Comparison of ENCODE assay signal across 1 cellular context in the genomic region with DNA sequence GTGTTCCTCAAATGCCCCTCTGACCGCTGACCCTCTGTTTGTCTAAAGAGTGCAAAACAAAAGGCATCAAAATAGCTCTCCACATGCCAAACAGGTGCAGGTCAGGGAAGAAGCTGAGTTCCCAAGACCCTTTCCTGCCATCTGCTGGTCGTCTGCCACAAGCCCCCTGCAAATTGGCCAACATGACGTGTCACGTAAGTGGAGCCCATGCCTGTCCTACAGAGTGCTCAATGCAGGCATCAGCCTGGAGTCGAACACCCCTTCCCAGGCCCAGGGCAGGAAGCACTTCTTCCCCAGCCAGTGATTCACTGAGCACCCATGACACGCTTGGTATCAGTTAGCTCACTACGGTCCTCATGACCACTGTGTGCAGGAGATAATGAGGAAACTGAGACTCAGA.
TF ChIP-seq lines count a peak whose summit lies in the region.

No MANE protein-coding gene starts in this region.

TF ChIP-seq in HepG2, 621 proteins besides CTCF, POLR2A, EP300 and RAD21 (continued from another document):
- TF ChIP-seq, protein P1, sequence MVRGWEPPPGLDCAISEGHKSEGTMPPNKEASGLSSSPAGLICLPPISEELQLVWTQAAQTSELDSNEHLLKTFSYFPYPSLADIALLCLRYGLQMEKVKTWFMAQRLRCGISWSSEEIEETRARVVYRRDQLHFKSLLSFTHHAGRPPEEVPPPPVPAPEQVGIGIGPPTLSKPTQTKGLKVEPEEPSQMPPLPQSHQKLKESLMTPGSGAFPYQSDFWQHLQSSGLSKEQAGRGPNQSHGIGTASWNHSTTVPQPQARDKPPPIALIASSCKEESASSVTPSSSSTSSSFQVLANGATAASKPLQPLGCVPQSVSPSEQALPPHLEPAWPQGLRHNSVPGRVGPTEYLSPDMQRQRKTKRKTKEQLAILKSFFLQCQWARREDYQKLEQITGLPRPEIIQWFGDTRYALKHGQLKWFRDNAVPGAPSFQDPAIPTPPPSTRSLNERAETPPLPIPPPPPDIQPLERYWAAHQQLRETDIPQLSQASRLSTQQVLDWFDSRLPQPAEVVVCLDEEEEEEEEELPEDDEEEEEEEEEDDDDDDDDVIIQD (CRISPR knock-in tag; IDR thresholded peaks at IDR 0.05; ENCODE audit: low read depth): no peak
- TF ChIP-seq NFE2L2 (IDR thresholded peaks at IDR 0.05; ENCODE audit: low read length): no peak
- TF ChIP-seq, protein P2, sequence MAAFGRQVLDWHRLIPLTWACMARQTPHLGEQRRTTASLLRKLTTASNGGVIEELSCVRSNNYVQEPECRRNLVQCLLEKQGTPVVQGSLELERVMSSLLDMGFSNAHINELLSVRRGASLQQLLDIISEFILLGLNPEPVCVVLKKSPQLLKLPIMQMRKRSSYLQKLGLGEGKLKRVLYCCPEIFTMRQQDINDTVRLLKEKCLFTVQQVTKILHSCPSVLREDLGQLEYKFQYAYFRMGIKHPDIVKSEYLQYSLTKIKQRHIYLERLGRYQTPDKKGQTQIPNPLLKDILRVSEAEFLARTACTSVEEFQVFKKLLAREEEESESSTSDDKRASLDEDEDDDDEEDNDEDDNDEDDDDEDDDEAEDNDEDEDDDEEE (CRISPR knock-in tag; IDR thresholded peaks at IDR 0.05): no peak
- TF ChIP-seq PLRG1 (conservative IDR thresholded peaks at IDR 0.05): no peak
- TF ChIP-seq KMT2B (CRISPR knock-in tag; IDR thresholded peaks at IDR 0.05): no peak
- peak; percentile 56; the same call in 1 of the 2 replicates for TF ChIP-seq SMC3 (IDR thresholded peaks at IDR 0.05; ENCODE audit: low read length)
- TF ChIP-seq, protein P3, sequence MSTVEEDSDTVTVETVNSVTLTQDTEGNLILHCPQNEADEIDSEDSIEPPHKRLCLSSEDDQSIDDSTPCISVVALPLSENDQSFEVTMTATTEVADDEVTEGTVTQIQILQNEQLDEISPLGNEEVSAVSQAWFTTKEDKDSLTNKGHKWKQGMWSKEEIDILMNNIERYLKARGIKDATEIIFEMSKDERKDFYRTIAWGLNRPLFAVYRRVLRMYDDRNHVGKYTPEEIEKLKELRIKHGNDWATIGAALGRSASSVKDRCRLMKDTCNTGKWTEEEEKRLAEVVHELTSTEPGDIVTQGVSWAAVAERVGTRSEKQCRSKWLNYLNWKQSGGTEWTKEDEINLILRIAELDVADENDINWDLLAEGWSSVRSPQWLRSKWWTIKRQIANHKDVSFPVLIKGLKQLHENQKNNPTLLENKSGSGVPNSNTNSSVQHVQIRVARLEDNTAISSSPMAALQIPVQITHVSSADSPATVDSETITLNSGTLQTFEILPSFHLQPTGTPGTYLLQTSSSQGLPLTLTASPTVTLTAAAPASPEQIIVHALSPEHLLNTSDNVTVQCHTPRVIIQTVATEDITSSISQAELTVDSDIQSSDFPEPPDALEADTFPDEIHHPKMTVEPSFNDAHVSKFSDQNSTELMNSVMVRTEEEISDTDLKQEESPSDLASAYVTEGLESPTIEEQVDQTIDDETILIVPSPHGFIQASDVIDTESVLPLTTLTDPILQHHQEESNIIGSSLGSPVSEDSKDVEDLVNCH (CRISPR knock-in tag; IDR thresholded peaks at IDR 0.05): no peak
- TF ChIP-seq, protein P4, sequence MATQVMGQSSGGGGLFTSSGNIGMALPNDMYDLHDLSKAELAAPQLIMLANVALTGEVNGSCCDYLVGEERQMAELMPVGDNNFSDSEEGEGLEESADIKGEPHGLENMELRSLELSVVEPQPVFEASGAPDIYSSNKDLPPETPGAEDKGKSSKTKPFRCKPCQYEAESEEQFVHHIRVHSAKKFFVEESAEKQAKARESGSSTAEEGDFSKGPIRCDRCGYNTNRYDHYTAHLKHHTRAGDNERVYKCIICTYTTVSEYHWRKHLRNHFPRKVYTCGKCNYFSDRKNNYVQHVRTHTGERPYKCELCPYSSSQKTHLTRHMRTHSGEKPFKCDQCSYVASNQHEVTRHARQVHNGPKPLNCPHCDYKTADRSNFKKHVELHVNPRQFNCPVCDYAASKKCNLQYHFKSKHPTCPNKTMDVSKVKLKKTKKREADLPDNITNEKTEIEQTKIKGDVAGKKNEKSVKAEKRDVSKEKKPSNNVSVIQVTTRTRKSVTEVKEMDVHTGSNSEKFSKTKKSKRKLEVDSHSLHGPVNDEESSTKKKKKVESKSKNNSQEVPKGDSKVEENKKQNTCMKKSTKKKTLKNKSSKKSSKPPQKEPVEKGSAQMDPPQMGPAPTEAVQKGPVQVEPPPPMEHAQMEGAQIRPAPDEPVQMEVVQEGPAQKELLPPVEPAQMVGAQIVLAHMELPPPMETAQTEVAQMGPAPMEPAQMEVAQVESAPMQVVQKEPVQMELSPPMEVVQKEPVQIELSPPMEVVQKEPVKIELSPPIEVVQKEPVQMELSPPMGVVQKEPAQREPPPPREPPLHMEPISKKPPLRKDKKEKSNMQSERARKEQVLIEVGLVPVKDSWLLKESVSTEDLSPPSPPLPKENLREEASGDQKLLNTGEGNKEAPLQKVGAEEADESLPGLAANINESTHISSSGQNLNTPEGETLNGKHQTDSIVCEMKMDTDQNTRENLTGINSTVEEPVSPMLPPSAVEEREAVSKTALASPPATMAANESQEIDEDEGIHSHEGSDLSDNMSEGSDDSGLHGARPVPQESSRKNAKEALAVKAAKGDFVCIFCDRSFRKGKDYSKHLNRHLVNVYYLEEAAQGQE (IDR thresholded peaks at IDR 0.05; ENCODE audit: borderline replicate concordance in 1 of 2, low read depth in 1 of 2, low read length in 2 of 2): no peak
- TF ChIP-seq SALL1 (CRISPR knock-in tag; IDR thresholded peaks at IDR 0.05): peak; percentile 32; the same call in 1 of the 2 replicates
- TF ChIP-seq IKZF4 (CRISPR knock-in tag; IDR thresholded peaks at IDR 0.05; ENCODE audit: borderline replicate concordance, low read depth, not compliant biosample characterization): no peak
- TF ChIP-seq, protein P5, sequence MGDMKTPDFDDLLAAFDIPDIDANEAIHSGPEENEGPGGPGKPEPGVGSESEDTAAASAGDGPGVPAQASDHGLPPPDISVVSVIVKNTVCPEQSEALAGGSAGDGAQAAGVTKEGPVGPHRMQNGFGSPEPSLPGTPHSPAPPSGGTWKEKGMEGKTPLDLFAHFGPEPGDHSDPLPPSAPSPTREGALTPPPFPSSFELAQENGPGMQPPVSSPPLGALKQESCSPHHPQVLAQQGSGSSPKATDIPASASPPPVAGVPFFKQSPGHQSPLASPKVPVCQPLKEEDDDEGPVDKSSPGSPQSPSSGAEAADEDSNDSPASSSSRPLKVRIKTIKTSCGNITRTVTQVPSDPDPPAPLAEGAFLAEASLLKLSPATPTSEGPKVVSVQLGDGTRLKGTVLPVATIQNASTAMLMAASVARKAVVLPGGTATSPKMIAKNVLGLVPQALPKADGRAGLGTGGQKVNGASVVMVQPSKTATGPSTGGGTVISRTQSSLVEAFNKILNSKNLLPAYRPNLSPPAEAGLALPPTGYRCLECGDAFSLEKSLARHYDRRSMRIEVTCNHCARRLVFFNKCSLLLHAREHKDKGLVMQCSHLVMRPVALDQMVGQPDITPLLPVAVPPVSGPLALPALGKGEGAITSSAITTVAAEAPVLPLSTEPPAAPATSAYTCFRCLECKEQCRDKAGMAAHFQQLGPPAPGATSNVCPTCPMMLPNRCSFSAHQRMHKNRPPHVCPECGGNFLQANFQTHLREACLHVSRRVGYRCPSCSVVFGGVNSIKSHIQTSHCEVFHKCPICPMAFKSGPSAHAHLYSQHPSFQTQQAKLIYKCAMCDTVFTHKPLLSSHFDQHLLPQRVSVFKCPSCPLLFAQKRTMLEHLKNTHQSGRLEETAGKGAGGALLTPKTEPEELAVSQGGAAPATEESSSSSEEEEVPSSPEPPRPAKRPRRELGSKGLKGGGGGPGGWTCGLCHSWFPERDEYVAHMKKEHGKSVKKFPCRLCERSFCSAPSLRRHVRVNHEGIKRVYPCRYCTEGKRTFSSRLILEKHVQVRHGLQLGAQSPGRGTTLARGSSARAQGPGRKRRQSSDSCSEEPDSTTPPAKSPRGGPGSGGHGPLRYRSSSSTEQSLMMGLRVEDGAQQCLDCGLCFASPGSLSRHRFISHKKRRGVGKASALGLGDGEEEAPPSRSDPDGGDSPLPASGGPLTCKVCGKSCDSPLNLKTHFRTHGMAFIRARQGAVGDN (CRISPR knock-in tag; IDR thresholded peaks at IDR 0.05): peak; percentile 25; the same call in 1 of the 2 replicates
- TF ChIP-seq, protein P6, sequence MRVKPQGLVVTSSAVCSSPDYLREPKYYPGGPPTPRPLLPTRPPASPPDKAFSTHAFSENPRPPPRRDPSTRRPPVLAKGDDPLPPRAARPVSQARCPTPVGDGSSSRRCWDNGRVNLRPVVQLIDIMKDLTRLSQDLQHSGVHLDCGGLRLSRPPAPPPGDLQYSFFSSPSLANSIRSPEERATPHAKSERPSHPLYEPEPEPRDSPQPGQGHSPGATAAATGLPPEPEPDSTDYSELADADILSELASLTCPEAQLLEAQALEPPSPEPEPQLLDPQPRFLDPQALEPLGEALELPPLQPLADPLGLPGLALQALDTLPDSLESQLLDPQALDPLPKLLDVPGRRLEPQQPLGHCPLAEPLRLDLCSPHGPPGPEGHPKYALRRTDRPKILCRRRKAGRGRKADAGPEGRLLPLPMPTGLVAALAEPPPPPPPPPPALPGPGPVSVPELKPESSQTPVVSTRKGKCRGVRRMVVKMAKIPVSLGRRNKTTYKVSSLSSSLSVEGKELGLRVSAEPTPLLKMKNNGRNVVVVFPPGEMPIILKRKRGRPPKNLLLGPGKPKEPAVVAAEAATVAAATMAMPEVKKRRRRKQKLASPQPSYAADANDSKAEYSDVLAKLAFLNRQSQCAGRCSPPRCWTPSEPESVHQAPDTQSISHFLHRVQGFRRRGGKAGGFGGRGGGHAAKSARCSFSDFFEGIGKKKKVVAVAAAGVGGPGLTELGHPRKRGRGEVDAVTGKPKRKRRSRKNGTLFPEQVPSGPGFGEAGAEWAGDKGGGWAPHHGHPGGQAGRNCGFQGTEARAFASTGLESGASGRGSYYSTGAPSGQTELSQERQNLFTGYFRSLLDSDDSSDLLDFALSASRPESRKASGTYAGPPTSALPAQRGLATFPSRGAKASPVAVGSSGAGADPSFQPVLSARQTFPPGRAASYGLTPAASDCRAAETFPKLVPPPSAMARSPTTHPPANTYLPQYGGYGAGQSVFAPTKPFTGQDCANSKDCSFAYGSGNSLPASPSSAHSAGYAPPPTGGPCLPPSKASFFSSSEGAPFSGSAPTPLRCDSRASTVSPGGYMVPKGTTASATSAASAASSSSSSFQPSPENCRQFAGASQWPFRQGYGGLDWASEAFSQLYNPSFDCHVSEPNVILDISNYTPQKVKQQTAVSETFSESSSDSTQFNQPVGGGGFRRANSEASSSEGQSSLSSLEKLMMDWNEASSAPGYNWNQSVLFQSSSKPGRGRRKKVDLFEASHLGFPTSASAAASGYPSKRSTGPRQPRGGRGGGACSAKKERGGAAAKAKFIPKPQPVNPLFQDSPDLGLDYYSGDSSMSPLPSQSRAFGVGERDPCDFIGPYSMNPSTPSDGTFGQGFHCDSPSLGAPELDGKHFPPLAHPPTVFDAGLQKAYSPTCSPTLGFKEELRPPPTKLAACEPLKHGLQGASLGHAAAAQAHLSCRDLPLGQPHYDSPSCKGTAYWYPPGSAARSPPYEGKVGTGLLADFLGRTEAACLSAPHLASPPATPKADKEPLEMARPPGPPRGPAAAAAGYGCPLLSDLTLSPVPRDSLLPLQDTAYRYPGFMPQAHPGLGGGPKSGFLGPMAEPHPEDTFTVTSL (CRISPR knock-in tag; IDR thresholded peaks at IDR 0.05; ENCODE audit: borderline replicate concordance): no peak
- TF ChIP-seq PITX1 (CRISPR knock-in tag; IDR thresholded peaks at IDR 0.05): no peak
- no peak for TF ChIP-seq SUZ12 (IDR thresholded peaks at IDR 0.05; ENCODE audit: low read depth, low read length)
- TF ChIP-seq STAG1 (CRISPR knock-in tag; IDR thresholded peaks at IDR 0.05): peak; percentile 74
- TF ChIP-seq, protein P7, sequence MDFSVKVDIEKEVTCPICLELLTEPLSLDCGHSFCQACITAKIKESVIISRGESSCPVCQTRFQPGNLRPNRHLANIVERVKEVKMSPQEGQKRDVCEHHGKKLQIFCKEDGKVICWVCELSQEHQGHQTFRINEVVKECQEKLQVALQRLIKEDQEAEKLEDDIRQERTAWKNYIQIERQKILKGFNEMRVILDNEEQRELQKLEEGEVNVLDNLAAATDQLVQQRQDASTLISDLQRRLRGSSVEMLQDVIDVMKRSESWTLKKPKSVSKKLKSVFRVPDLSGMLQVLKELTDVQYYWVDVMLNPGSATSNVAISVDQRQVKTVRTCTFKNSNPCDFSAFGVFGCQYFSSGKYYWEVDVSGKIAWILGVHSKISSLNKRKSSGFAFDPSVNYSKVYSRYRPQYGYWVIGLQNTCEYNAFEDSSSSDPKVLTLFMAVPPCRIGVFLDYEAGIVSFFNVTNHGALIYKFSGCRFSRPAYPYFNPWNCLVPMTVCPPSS (IDR thresholded peaks at IDR 0.05): no peak
- TF ChIP-seq CREB1 (IDR thresholded peaks at IDR 0.05): peak; percentile 50
- no peak for TF ChIP-seq CREB1 (CRISPR knock-in tag; IDR thresholded peaks at IDR 0.05)
- TF ChIP-seq SALL2 (CRISPR knock-in tag; IDR thresholded peaks at IDR 0.05): no peak
- TF ChIP-seq ZNF12 (CRISPR knock-in tag; IDR thresholded peaks at IDR 0.05): no peak
- TF ChIP-seq, protein P8, sequence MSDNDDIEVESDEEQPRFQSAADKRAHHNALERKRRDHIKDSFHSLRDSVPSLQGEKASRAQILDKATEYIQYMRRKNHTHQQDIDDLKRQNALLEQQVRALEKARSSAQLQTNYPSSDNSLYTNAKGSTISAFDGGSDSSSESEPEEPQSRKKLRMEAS (IDR thresholded peaks at IDR 0.05): peak; percentile 25; the same call in 1 of the 2 replicates
- TF ChIP-seq, protein P9, sequence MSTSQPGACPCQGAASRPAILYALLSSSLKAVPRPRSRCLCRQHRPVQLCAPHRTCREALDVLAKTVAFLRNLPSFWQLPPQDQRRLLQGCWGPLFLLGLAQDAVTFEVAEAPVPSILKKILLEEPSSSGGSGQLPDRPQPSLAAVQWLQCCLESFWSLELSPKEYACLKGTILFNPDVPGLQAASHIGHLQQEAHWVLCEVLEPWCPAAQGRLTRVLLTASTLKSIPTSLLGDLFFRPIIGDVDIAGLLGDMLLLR (CRISPR knock-in tag; IDR thresholded peaks at IDR 0.05): no peak
- no peak for TF ChIP-seq JUNB (CRISPR knock-in tag; IDR thresholded peaks at IDR 0.05; ENCODE audit: borderline replicate concordance)
- no peak for TF ChIP-seq ZNF263 (CRISPR knock-in tag; IDR thresholded peaks at IDR 0.05)
- no peak for TF ChIP-seq ZNF777 (CRISPR knock-in tag; IDR thresholded peaks at IDR 0.05)
- no peak for TF ChIP-seq ZNF550 (CRISPR knock-in tag; IDR thresholded peaks at IDR 0.05; ENCODE audit: borderline replicate concordance)
- TF ChIP-seq NFYB (CRISPR knock-in tag; IDR thresholded peaks at IDR 0.05): no peak
- 0 out of 2 replicates have a peak, but pooled peaks have one; percentile 14 for TF ChIP-seq FOSL2 (CRISPR knock-in tag; IDR thresholded peaks at IDR 0.05)
- no peak for TF ChIP-seq THYN1 (CRISPR knock-in tag; IDR thresholded peaks at IDR 0.05; ENCODE audit: borderline replicate concordance, low read depth)
- peak; percentile 69 for TF ChIP-seq CEBPG (CRISPR knock-in tag; IDR thresholded peaks at IDR 0.05)
